8 cellular contexts compared by ENCODE assay signal in genomic region chr19:51394045-51394836, GRCh38. TPM values are rescaled to one million over a fixed set of nuclear protein-coding genes. Genes with fewer than 3 reads are reported as not detected.
DNase-seq lines count a peak whose midpoint lies in the region; ATAC-seq and TF ChIP-seq lines count a peak whose summit lies in the region.

No MANE protein-coding gene starts in this region.

- H3K27ac Mint-ChIP-seq in activated CD4-positive, alpha-beta T cell treated with anti-CD3 and anti-CD28 coated beads, Interleukin-2, amount 10 ng/mL, durations not matched to agents 24 days and 14 days, result peak overlapping the region; percentile 96

- no peak for TF ChIP-seq CTCF in coronary artery (IDR thresholded peaks at IDR 0.05)

- H3K36me3 Mint-ChIP-seq in activated CD4-positive, alpha-beta T cell treated with anti-CD3 and anti-CD28 coated beads, Interleukin-2, amount 10 ng/mL, durations not matched to agents 24 days and 14 days (ENCODE audit: low read depth), result peaks cover 2% of the 10 kb centered on the region

- H3K4me1 Mint-ChIP-seq in activated CD4-positive, alpha-beta T cell treated with anti-CD3 and anti-CD28 coated beads, Interleukin-2, amount 10 ng/mL, durations not matched to agents 24 days and 14 days, result peaks cover 52% of the 10 kb centered on the region

- DNase-seq in A172 (ENCODE audit: low spot score) (peak; percentile 96), NCI-H526 (lab: John Stamatoyannopoulos, UW) (peak; percentile 99 to 100), coronary artery (ENCODE audit: low spot score) (peak; percentile 95), left kidney (ENCODE audit: low read depth, low spot score) (peak; percentile 99)
- DNase-seq in activated CD4-positive, alpha-beta T cell treated with anti-CD3 and anti-CD28 coated beads, Interleukin-2, amount 10 ng/mL, durations not matched to agents 24 days and 14 days, result peak; percentile 98
- DNase-seq in stimulated activated CD4-positive, alpha-beta T cell treated with anti-CD3 and anti-CD28 coated beads, Interleukin-1b, Interleukin-23, amount 100 ng/mL, for 48 hours, result peak; percentile 98

- no peaks in the 10 kb centered on the region for H3K9me3 Mint-ChIP-seq in activated CD4-positive, alpha-beta T cell treated with anti-CD3 and anti-CD28 coated beads, Interleukin-2, amount 10 ng/mL, durations not matched to agents 24 days and 14 days

- intact Hi-C loops in activated CD4-positive, alpha-beta T cell treated with anti-CD3 and anti-CD28 coated beads, Interleukin-2, amount 10 ng/mL, durations not matched to agents 24 days and 14 days (cut with micrococcal nuclease), result loop anchor here (1.0 to 10.0 kb wide), 9 partner anchors 18 to 285 kb away; partner anchors contain the start of genes CTU1, NKG7 and SIGLECL1

- H3K27me3 Mint-ChIP-seq in activated CD4-positive, alpha-beta T cell treated with anti-CD3 and anti-CD28 coated beads, Interleukin-2, amount 10 ng/mL, durations not matched to agents 24 days and 14 days, result no peaks in the 10 kb centered on the region

- peak; percentile 78 for ATAC-seq in GM18519 (IDR thresholded peaks at IDR 0.05; ENCODE audit: low FRiP score, unreplicated experiment)
- peak; percentile 84 for ATAC-seq in HG03045 (IDR thresholded peaks at IDR 0.05; ENCODE audit: unreplicated experiment)

- H3K4me3 ChIP-seq in coronary artery, result peak overlapping the region; percentile 62

- H3K27ac ChIP-seq in coronary artery, result peak overlapping the region; percentile 58 to 73

- peak overlapping the region; percentile 94 for H3K4me3 Mint-ChIP-seq in activated CD4-positive, alpha-beta T cell treated with anti-CD3 and anti-CD28 coated beads, Interleukin-2, amount 10 ng/mL, durations not matched to agents 24 days and 14 days

RNA-seq across cellular contexts. Expression of gene C19orf84, which starts 3.9 kb away (rescaled TPM):
- total RNA-seq in A172 (2014; rRNA removed; shearing (Covaris generic)), result not detected in 2 replicates
- total RNA-seq in activated CD4-positive, alpha-beta T cell treated with anti-CD3 and anti-CD28 coated beads, Interleukin-2, amount 10 ng/mL, durations not matched to agents 24 days and 14 days, result 0.16 and 0.24 TPM in 2 replicates

RNA-seq across cellular contexts. Expression of gene LIM2, which starts 6.5 kb away (rescaled TPM):
- not detected in 2 replicates for total RNA-seq in A172 (2014; rRNA removed; shearing (Covaris generic))
- 0.24 TPM in 1 of 2 replicates, not detected in the other for total RNA-seq in activated CD4-positive, alpha-beta T cell treated with anti-CD3 and anti-CD28 coated beads, Interleukin-2, amount 10 ng/mL, durations not matched to agents 24 days and 14 days

RNA-seq across cellular contexts. Expression of gene NKG7, which starts 21.8 kb away (rescaled TPM):
- not detected in 2 replicates for total RNA-seq in A172 (2014; rRNA removed; shearing (Covaris generic))
- 363 and 379 TPM in 2 replicates for total RNA-seq in activated CD4-positive, alpha-beta T cell treated with anti-CD3 and anti-CD28 coated beads, Interleukin-2, amount 10 ng/mL, durations not matched to agents 24 days and 14 days

RNA-seq across cellular contexts. Expression of gene SIGLEC10, which starts 23.2 kb away (rescaled TPM):
- total RNA-seq in A172 (2014; rRNA removed; shearing (Covaris generic)), result not detected in 2 replicates
- total RNA-seq in activated CD4-positive, alpha-beta T cell treated with anti-CD3 and anti-CD28 coated beads, Interleukin-2, amount 10 ng/mL, durations not matched to agents 24 days and 14 days, result 2.3 and 3.5 TPM in 2 replicates

RNA-seq across cellular contexts. Expression of gene CLDND2, which starts 25.4 kb away (rescaled TPM):
- not detected in 2 replicates for total RNA-seq in A172 (2014; rRNA removed; shearing (Covaris generic))
- total RNA-seq in activated CD4-positive, alpha-beta T cell treated with anti-CD3 and anti-CD28 coated beads, Interleukin-2, amount 10 ng/mL, durations not matched to agents 24 days and 14 days, result 18.7 and 19.6 TPM in 2 replicates

Comparison
In these comparisons a context has a peak if more than half of its experiments do, and no peak if none do; other contexts are left out.
1. Peak in every context shown above with its lines: DNase-seq, ATAC-seq, H3K4me3 ChIP-seq and H3K27ac ChIP-seq.
2. RNA of gene NKG7, which starts 21.8 kb away (total RNA-seq): 363 to 379 TPM in activated CD4-positive, alpha-beta T cell treated with anti-CD3 and anti-CD28 coated beads, Interleukin-2, amount 10 ng/mL, durations not matched to agents 24 days and 14 days; not detected in A172; every median in the first group is over 100 times any median in the second.